Comparison of ENCODE assay signal across 1 cellular context in the genomic region with DNA sequence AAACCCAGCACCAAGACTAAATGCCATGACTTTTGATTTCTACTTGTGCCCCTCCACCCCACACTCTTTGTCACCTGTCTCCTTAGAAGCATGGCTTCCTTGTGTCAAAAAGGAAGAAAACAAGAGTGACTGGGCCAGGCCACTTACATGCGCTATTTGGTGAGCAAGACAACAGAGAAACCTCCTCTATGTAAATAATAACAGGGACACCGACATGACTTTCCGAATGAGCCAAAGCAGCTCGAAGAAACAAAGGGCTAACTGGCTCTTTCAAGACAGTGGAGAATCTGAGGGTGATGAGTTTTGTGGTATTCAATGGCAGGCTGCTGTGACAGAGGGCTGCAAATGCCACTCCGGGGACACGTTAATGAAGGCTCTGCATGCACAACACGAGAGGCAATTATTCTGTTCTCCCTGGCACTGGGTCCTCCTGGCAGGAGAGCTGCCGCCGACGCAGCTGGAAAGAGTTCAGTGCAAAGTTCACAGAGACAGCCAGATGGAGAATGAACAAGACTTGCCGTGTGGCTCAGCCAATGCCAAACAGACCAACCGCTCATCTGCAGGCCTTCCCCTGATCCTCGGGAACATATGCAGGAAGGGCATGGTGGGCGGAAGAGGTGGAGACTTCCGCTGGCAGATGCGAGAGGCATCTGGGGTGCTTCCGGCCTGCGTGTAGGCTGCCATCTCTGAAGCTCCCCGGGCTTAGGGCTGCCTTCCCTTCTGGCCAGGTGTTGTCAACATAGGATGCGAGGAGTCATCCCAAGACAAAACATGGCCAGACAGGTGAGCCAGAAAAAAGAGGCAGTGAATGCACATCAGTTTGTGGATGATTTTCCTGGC.
A peak's percentile ranks its signal among the peaks of the same experiment; 100 is the strongest.
TF ChIP-seq lines count a peak whose summit lies in the region.

No MANE protein-coding gene starts in this region.

TF ChIP-seq in HepG2, 621 proteins besides CTCF, POLR2A, EP300 and RAD21:
- no peak for TF ChIP-seq ZFP62 (CRISPR knock-in tag; IDR thresholded peaks at IDR 0.05)
- no peak for TF ChIP-seq PHF8 (CRISPR knock-in tag; IDR thresholded peaks at IDR 0.05)
- 0 out of 2 replicates have a peak, but pooled peaks have one; percentile 21 for TF ChIP-seq ZNF644 (CRISPR knock-in tag; IDR thresholded peaks at IDR 0.05; ENCODE audit: low read depth)
- no peak for TF ChIP-seq SP2 (CRISPR knock-in tag; IDR thresholded peaks at IDR 0.05)
- no peak for TF ChIP-seq ZNF326 (CRISPR knock-in tag; IDR thresholded peaks at IDR 0.05; ENCODE audit: borderline replicate concordance)
- TF ChIP-seq HNF4A (CRISPR knock-in tag; IDR thresholded peaks at IDR 0.05), result peak; percentile 59; the same call in 1 of the 2 replicates
- TF ChIP-seq EEA1 (CRISPR knock-in tag; IDR thresholded peaks at IDR 0.05; ENCODE audit: borderline replicate concordance), result no peak
- TF ChIP-seq JUND (CRISPR knock-in tag; IDR thresholded peaks at IDR 0.05), result no peak
- TF ChIP-seq, protein P1, sequence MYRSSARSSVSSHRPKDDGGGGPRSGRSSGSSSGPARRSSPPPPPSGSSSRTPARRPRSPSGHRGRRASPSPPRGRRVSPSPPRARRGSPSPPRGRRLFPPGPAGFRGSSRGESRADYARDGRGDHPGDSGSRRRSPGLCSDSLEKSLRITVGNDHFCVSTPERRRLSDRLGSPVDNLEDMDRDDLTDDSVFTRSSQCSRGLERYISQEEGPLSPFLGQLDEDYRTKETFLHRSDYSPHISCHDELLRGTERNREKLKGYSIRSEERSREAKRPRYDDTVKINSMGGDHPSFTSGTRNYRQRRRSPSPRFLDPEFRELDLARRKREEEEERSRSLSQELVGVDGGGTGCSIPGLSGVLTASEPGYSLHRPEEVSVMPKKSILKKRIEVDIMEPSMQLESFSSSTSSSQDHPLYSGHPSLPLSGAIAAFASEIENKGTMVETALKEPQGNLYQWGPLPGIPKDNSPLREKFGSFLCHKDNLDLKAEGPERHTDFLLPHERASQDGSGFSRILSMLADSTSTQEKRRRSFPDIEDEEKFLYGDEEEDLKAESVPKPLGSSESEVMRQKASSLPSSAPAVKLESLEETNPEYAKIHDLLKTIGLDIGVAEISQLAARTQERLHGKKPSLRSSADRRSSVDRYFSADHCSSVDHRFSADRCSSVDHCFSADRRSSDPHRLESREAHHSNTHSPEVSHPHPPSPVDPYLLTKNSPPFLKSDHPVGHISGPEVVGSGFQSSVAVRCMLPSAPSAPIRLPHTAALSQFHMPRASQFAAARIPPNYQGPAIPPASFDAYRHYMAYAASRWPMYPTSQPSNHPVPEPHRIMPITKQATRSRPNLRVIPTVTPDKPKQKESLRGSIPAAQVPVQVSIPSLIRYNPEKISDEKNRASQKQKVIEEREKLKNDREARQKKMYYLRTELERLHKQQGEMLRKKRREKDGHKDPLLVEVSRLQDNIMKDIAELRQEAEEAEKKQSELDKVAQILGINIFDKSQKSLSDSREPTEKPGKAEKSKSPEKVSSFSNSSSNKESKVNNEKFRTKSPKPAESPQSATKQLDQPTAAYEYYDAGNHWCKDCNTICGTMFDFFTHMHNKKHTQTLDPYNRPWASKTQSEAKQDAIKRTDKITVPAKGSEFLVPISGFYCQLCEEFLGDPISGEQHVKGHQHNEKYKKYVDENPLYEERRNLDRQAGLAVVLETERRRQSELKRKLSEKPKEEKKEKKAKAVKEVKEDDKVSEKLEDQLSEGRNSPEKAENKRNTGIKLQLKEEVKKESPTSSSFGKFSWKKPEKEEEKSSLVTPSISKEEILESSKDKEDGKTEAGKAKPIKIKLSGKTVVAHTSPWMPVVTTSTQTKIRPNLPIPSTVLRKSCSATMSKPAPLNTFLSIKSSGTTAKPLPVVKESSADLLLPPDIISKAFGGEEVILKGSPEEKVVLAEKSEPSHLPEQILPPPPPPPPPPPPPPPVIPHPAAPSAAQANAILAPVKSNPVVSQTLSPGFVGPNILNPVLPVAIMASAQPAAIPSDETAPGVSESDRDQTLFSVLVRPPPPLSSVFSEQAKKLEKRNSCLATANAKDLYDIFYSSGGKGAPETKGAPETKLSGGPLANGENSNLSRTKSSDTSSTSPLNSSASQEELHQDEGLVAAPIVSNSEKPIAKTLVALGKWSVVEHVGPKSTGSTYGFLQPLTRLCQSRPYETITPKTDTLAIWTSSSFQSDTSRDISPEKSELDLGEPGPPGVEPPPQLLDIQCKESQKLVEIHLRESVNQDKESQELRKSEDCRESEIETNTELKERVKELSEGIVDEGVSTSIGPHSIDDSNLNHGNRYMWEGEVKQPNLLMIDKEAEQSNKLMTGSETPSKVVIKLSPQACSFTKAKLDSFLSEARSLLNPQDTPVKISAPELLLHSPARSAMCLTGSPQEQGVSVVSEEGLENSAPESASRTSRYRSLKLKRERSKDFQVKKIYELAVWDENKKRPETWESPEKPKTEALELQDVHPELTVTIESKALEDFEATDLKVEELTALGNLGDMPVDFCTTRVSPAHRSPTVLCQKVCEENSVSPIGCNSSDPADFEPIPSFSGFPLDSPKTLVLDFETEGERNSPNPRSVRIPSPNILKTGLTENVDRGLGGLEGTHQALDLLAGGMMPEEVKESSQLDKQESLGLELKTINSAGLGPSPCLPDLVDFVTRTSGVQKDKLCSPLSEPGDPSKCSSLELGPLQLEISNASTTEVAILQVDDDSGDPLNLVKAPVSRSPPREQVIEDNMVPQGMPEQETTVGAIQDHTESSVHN (CRISPR knock-in tag; IDR thresholded peaks at IDR 0.05), result no peak
- no peak for TF ChIP-seq ZNF713 (CRISPR knock-in tag; IDR thresholded peaks at IDR 0.05)
- TF ChIP-seq, protein P2, sequence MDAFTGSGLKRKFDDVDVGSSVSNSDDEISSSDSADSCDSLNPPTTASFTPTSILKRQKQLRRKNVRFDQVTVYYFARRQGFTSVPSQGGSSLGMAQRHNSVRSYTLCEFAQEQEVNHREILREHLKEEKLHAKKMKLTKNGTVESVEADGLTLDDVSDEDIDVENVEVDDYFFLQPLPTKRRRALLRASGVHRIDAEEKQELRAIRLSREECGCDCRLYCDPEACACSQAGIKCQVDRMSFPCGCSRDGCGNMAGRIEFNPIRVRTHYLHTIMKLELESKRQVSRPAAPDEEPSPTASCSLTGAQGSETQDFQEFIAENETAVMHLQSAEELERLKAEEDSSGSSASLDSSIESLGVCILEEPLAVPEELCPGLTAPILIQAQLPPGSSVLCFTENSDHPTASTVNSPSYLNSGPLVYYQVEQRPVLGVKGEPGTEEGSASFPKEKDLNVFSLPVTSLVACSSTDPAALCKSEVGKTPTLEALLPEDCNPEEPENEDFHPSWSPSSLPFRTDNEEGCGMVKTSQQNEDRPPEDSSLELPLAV (CRISPR knock-in tag; conservative IDR thresholded peaks at IDR 0.05; ENCODE audit: low read depth), result no peak
- TF ChIP-seq, protein P3, sequence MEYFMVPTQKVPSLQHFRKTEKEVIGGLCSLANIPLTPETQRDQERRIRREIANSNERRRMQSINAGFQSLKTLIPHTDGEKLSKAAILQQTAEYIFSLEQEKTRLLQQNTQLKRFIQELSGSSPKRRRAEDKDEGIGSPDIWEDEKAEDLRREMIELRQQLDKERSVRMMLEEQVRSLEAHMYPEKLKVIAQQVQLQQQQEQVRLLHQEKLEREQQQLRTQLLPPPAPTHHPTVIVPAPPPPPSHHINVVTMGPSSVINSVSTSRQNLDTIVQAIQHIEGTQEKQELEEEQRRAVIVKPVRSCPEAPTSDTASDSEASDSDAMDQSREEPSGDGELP (IDR thresholded peaks at IDR 0.05; ENCODE audit: borderline replicate concordance, low read depth), result peak; percentile 35; the same call in 1 of the 2 replicates
- TF ChIP-seq, protein P4, sequence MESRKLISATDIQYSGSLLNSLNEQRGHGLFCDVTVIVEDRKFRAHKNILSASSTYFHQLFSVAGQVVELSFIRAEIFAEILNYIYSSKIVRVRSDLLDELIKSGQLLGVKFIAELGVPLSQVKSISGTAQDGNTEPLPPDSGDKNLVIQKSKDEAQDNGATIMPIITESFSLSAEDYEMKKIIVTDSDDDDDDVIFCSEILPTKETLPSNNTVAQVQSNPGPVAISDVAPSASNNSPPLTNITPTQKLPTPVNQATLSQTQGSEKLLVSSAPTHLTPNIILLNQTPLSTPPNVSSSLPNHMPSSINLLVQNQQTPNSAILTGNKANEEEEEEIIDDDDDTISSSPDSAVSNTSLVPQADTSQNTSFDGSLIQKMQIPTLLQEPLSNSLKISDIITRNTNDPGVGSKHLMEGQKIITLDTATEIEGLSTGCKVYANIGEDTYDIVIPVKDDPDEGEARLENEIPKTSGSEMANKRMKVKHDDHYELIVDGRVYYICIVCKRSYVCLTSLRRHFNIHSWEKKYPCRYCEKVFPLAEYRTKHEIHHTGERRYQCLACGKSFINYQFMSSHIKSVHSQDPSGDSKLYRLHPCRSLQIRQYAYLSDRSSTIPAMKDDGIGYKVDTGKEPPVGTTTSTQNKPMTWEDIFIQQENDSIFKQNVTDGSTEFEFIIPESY (CRISPR knock-in tag; IDR thresholded peaks at IDR 0.05), result no peak
- TF ChIP-seq TCF7L2 (IDR thresholded peaks at IDR 0.05; ENCODE audit: low read depth, low read length), result no peak
